ENCODE assay signal across 12 cellular contexts in the genomic region with DNA sequence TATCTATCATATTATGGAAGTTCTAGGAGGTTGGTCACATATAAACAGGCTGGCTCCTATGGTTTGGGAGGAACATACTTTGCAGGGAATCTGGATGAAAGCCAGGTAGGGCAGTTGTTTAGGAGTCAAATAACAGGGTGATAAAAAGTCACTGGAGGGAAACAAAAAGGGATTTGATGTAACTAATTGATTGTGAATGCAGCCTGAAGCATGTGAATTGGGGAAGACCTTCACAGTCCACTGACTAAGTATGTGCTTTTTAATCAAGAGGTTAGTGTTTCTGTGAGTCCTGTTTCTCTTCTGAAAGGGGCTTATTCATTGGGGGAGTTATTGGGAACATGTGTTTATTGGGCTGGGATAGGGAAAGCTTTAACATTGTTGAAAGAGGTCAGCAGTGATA. TPM values are rescaled to one million over a fixed set of nuclear protein-coding genes. Genes with fewer than 3 reads are reported as not detected.
DNase-seq lines count a peak whose midpoint lies in the region; ATAC-seq and TF ChIP-seq lines count a peak whose summit lies in the region.
"Had no signal": no experiment of that assay in that cellular context is flagged by ENCODE, and none has a peak within 500 bp of the region (broad histone marks: within the 10 kb centered on the region; RNA-seq: fewer than 3 reads in every experiment).

No MANE protein-coding gene starts in this region.

- DNase-seq in COLO829 (ENCODE audit: low spot score) (peak; percentile 83), LHCN-M2 (ENCODE audit: low read depth) (peak; percentile 2), NCI-H526 treated with DMSO at 0.1 percent for 48 hours (lab: John Stamatoyannopoulos, UW) (peak; percentile 46), fibroblast of peridontal ligament (ENCODE audit: extremely low read depth) (peak; percentile 22), MV-4-11 (lab: John Stamatoyannopoulos, UW) (no peak), GM13976 (ENCODE audit: low spot score) (no peak)
- no peak for DNase-seq in CD4-positive, alpha-beta T cell
- DNase-seq in activated naive CD4-positive, alpha-beta T cell treated with Interleukin-2 at 50 U/mL for 16 hours = no peak
- DNase-seq: activated CD4-positive, CD25-positive, alpha-beta regulatory T cell; NCI-H226; upper lobe of right lung had no signal

- TF ChIP-seq CTCF in CD4-positive, alpha-beta T cell (IDR thresholded peaks at IDR 0.05) = no peak
- no peak for TF ChIP-seq CTCF in GM13976 (IDR thresholded peaks at IDR 0.05; ENCODE audit: borderline replicate concordance, control extremely low read depth, extremely low read depth, insufficient read depth, missing control alignments)

- H3K4me3 Mint-ChIP-seq in CD4-positive, alpha-beta T cell = no peak overlapping the region
- H3K4me3 Mint-ChIP-seq: stimulated activated memory B cell treated with anti-CD40 and anti-IgM and Interleukin-4, amounts not matched to agents 10 μg/mL and 1 μg/mL and 100 μg/mL, for 72 hours had no signal

- H3K36me3 Mint-ChIP-seq in CD4-positive, alpha-beta T cell (ENCODE audit: low read depth) = no peaks in the 10 kb centered on the region
- H3K36me3 Mint-ChIP-seq: stimulated activated memory B cell treated with anti-CD40 and anti-IgM and Interleukin-4, amounts not matched to agents 10 μg/mL and 1 μg/mL and 100 μg/mL, for 72 hours had no signal

- H3K27ac ChIP-seq in CD4-positive, alpha-beta T cell (ENCODE audit: low read depth, low read length) = no peak overlapping the region
- H3K27ac ChIP-seq: upper lobe of right lung had no signal

- no peak for ATAC-seq in CD4-positive, alpha-beta T cell (ENCODE audit: poor library complexity)
- ATAC-seq: stimulated activated memory B cell treated with anti-CD40 and anti-IgM and Interleukin-4, amounts not matched to agents 10 μg/mL and 1 μg/mL and 100 μg/mL, for 72 hours; upper lobe of right lung had no signal

- CTCF ChIA-PET in CD4-positive, alpha-beta T cell (lab: Charles Lee) = no interaction called here

- no peaks in the 10 kb centered on the region for H3K9me3 ChIP-seq in CD4-positive, alpha-beta T cell (ENCODE audit: control insufficient read depth, low read length)
- H3K9me3 ChIP-seq: upper lobe of right lung had no signal

- peaks cover 5% of the 10 kb centered on the region for H3K27me3 Mint-ChIP-seq in CD4-positive, alpha-beta T cell
- H3K27me3 Mint-ChIP-seq: stimulated activated memory B cell treated with anti-CD40 and anti-IgM and Interleukin-4, amounts not matched to agents 10 μg/mL and 1 μg/mL and 100 μg/mL, for 72 hours had no signal

- no peaks in the 10 kb centered on the region for H3K4me1 Mint-ChIP-seq in CD4-positive, alpha-beta T cell (ENCODE audit: low read depth)
- H3K4me1 Mint-ChIP-seq: stimulated activated memory B cell treated with anti-CD40 and anti-IgM and Interleukin-4, amounts not matched to agents 10 μg/mL and 1 μg/mL and 100 μg/mL, for 72 hours had no signal

- no peak overlapping the region for H3K27ac Mint-ChIP-seq in CD4-positive, alpha-beta T cell
- H3K27ac Mint-ChIP-seq: stimulated activated memory B cell treated with anti-CD40 and anti-IgM and Interleukin-4, amounts not matched to agents 10 μg/mL and 1 μg/mL and 100 μg/mL, for 72 hours had no signal

- no peaks in the 10 kb centered on the region for H3K9me3 Mint-ChIP-seq in CD4-positive, alpha-beta T cell
- H3K9me3 Mint-ChIP-seq: stimulated activated memory B cell treated with anti-CD40 and anti-IgM and Interleukin-4, amounts not matched to agents 10 μg/mL and 1 μg/mL and 100 μg/mL, for 72 hours had no signal

- intact Hi-C loops in CD4-positive, alpha-beta T cell (cut with DNase I, micrococcal nuclease) = no loop called here

- POLR2A ChIA-PET in CD4-positive, alpha-beta T cell (lab: Charles Lee) = no interaction called here

- H3K27me3 ChIP-seq in CD4-positive, alpha-beta T cell (ENCODE audit: control insufficient read depth, insufficient read depth, low read length) = no peaks in the 10 kb centered on the region
- H3K27me3 ChIP-seq: upper lobe of right lung had no signal

- in situ Hi-C loops in GM13976 (cut with MboI; ENCODE audit: low sequenced_read_pairs, unreplicated experiment) = no loop called here

RNA-seq across cellular contexts. Expression of a gene that starts 41.3 kb away (rescaled TPM):
- total RNA-seq in LHCN-M2 (2014; rRNA removed) = under 0.01 and 0.06 TPM in 2 replicates
- 0.01 TPM for polyA plus RNA-seq in LHCN-M2 (2012)
- total RNA-seq in CD4-positive, alpha-beta T cell = under 1 TPM; 0.14 TPM

Comparison
In these comparisons a context has a peak if more than half of its experiments do, and no peak if none do; other contexts are left out.
1. DNase-seq: peak in COLO829 (single experiment), LHCN-M2 (single experiment), NCI-H526 treated with DMSO at 0.1 percent for 48 hours (single experiment) and fibroblast of peridontal ligament (single experiment); none in CD4-positive, alpha-beta T cell (0 of 10), MV-4-11 (single experiment), GM13976 (single experiment) and activated naive CD4-positive, alpha-beta T cell treated with Interleukin-2 at 50 U/mL for 16 hours (single experiment).